25 cellular contexts compared by ENCODE assay signal in the genomic region with DNA sequence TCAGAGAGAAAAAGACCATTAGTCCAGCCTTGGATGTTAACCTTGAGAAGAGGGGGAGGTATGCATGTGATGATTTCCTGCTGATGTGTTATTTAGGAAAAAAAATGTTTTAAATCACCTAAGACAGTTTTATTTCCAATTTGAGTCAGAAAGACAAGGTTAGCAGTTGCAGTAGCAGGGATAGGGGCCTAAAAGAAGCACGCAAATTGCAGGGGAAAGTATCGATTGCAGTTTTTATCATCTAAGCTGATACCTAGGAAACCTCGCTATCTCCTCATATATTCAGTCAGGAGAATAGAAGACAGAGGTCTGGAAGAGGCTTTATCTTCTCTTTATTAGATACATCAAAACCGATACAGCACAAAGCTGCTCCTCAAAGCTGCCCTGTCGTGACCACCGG.
A peak's percentile ranks its signal among the peaks of the same experiment; 100 is the strongest.
DNase-seq lines count a peak whose midpoint lies in the region; ATAC-seq and TF ChIP-seq lines count a peak whose summit lies in the region.
"Had no signal": no experiment of that assay in that cellular context is flagged by ENCODE, and none has a peak within 500 bp of the region (broad histone marks: within the 10 kb centered on the region; RNA-seq: fewer than 3 reads in every experiment).

No MANE protein-coding gene starts in this region.

- peak overlapping the region; percentile 86 for H3K27ac Mint-ChIP-seq in activated naive CD4-positive, alpha-beta T cell treated with anti-CD3 and anti-CD28 coated beads, Interleukin-2, amount 10 ng/mL, durations not matched to agents 7 days and 5 days
- H3K27ac Mint-ChIP-seq in T-cell (peak overlapping the region; percentile 92), nephron progenitor cell (peak overlapping the region; percentile 41)
- H3K27ac Mint-ChIP-seq in activated T-helper 17 cell treated with anti-CD3 and anti-CD28 coated beads, Interleukin-2, amount 50 U/mL, for 72 hours, result peak overlapping the region; percentile 88

- no peaks in the 10 kb centered on the region for H3K27me3 Mint-ChIP-seq in activated naive CD4-positive, alpha-beta T cell treated with anti-CD3 and anti-CD28 coated beads, Interleukin-2, amount 10 ng/mL, durations not matched to agents 7 days and 5 days
- H3K27me3 Mint-ChIP-seq in T-cell (no peaks in the 10 kb centered on the region), nephron progenitor cell (ENCODE audit: low read depth, poor library complexity) (no peaks in the 10 kb centered on the region)
- H3K27me3 Mint-ChIP-seq in activated T-helper 17 cell treated with anti-CD3 and anti-CD28 coated beads, Interleukin-2, amount 50 U/mL, for 72 hours, result no peaks in the 10 kb centered on the region
- H3K27me3 Mint-ChIP-seq: naive thymus-derived CD8-positive, alpha-beta T cell had no signal

- H3K4me3 Mint-ChIP-seq in activated naive CD4-positive, alpha-beta T cell treated with anti-CD3 and anti-CD28 coated beads, Interleukin-2, amount 10 ng/mL, durations not matched to agents 7 days and 5 days, result peak overlapping the region; percentile 60
- H3K4me3 Mint-ChIP-seq in T-cell (peak overlapping the region; percentile 64 to 65 (median 64)), nephron progenitor cell (peak overlapping the region; percentile 16)
- H3K4me3 Mint-ChIP-seq in activated T-helper 17 cell treated with anti-CD3 and anti-CD28 coated beads, Interleukin-2, amount 50 U/mL, for 72 hours, result peak overlapping the region; percentile 83

- DNase-seq in activated naive CD4-positive, alpha-beta T cell treated with anti-CD3 and anti-CD28 coated beads, Interleukin-2, amount 10 ng/mL, durations not matched to agents 7 days and 5 days, result no peak
- no peak for DNase-seq in activated naive CD4-positive, alpha-beta T cell (lab: John Stamatoyannopoulos, UW)
- DNase-seq in T-cell, result no peak
- no peak for DNase-seq in nephron progenitor cell
- DNase-seq in COLO829 (ENCODE audit: low spot score), result no peak
- DNase-seq: activated CD4-positive, CD25-positive, alpha-beta regulatory T cell; activated effector memory CD4-positive, alpha-beta T cell treated with anti-CD3 and anti-CD28 coated beads, Interleukin-2, amount 50 U/mL, for 16 hours; amygdala; brain microvascular endothelial cell; DND-41; Kasumi-1; lower lobe of right lung; MV-4-11; naive thymus-derived CD8-positive, alpha-beta T cell; NCI-H1436 treated with DMSO at 0.1 percent for 48 hours; NCI-H2081 treated with DMSO at 0.1 percent for 48 hours; NCI-H2227 treated with DMSO at 0.1 percent for 48 hours; NCI-H526 treated with DMSO at 0.1 percent for 48 hours; NK-92 treated with Interleukin-12 subunit alpha and Interleukin-12 subunit beta, amount 100 ng/mL, for 24 hours; occipital lobe had no signal

- ATAC-seq in T-cell (replicated peaks in 1 of 4) (no peak), HG02588 (IDR thresholded peaks at IDR 0.05; ENCODE audit: unreplicated experiment) (no peak)
- peak; percentile 62 for ATAC-seq in activated T-helper 17 cell treated with anti-CD3 and anti-CD28 coated beads, Interleukin-2, amount 50 U/mL, for 72 hours (replicated peaks)
- ATAC-seq: gastroesophageal sphincter; HCT116; lower lobe of right lung; naive thymus-derived CD8-positive, alpha-beta T cell; sciatic nerve had no signal

- POLR2A ChIA-PET in T-cell (lab: Charles Lee), result interaction anchor here in 1 of 2 donors (0.6 kb wide), 2 partner anchors 45 to 253 kb away, joined by 4 to 9 read pairs; no protein-coding TSS in a partner anchor

- TF ChIP-seq CTCF in nephron progenitor cell (IDR thresholded peaks at IDR 0.05), result no peak

- peaks cover 78% of the 10 kb centered on the region for H3K4me1 Mint-ChIP-seq in activated naive CD4-positive, alpha-beta T cell treated with anti-CD3 and anti-CD28 coated beads, Interleukin-2, amount 10 ng/mL, durations not matched to agents 7 days and 5 days
- H3K4me1 Mint-ChIP-seq in T-cell, result peaks cover 72 to 78% (median 73%) of the 10 kb centered on the region in 3 donors
- H3K4me1 Mint-ChIP-seq in activated T-helper 17 cell treated with anti-CD3 and anti-CD28 coated beads, Interleukin-2, amount 50 U/mL, for 72 hours, result peaks cover 35% of the 10 kb centered on the region
- peaks cover 59% of the 10 kb centered on the region for H3K4me1 Mint-ChIP-seq in nephron progenitor cell

- H3K36me3 Mint-ChIP-seq in activated naive CD4-positive, alpha-beta T cell treated with anti-CD3 and anti-CD28 coated beads, Interleukin-2, amount 10 ng/mL, durations not matched to agents 7 days and 5 days, result peaks cover 3% of the 10 kb centered on the region
- H3K36me3 Mint-ChIP-seq in T-cell (peaks cover 5% of the 10 kb centered on the region), nephron progenitor cell (ENCODE audit: low read depth) (no peaks in the 10 kb centered on the region)
- H3K36me3 Mint-ChIP-seq in activated T-helper 17 cell treated with anti-CD3 and anti-CD28 coated beads, Interleukin-2, amount 50 U/mL, for 72 hours (ENCODE audit: low read depth), result no peaks in the 10 kb centered on the region
- H3K36me3 Mint-ChIP-seq: naive thymus-derived CD8-positive, alpha-beta T cell had no signal

- H3K9me3 Mint-ChIP-seq in activated naive CD4-positive, alpha-beta T cell treated with anti-CD3 and anti-CD28 coated beads, Interleukin-2, amount 10 ng/mL, durations not matched to agents 7 days and 5 days, result no peaks in the 10 kb centered on the region
- H3K9me3 Mint-ChIP-seq in T-cell, result no peaks in the 10 kb centered on the region
- H3K9me3 Mint-ChIP-seq in activated T-helper 17 cell treated with anti-CD3 and anti-CD28 coated beads, Interleukin-2, amount 50 U/mL, for 72 hours, result no peaks in the 10 kb centered on the region
- H3K9me3 Mint-ChIP-seq in nephron progenitor cell, result no peaks in the 10 kb centered on the region
- H3K9me3 Mint-ChIP-seq: naive thymus-derived CD8-positive, alpha-beta T cell had no signal

- CTCF ChIA-PET in activated naive CD4-positive, alpha-beta T cell treated with anti-CD3 and anti-CD28 coated beads, Interleukin-2, amount 10 ng/mL, durations not matched to agents 7 days and 5 days (lab: Charles Lee), result interaction anchor here (0.9 to 6.4 kb wide), 5 partner anchors 8 to 206 kb away, joined by 3 to 42 read pairs (median 6); no protein-coding TSS in a partner anchor
- CTCF ChIA-PET in T-cell (lab: Charles Lee), result interaction anchor here in 1 of 2 donors (1.1 kb wide), 1 partner anchor 427 kb away, joined by 4 read pairs; no protein-coding TSS in a partner anchor

Comparison
In these comparisons a context has a peak if more than half of its experiments do, and no peak if none do; other contexts are left out.
1. H3K27ac Mint-ChIP-seq: peak in every context shown above with its lines; median percentile 92 in T-cell; 88 in activated T-helper 17 cell treated with anti-CD3 and anti-CD28 coated beads, Interleukin-2, amount 50 U/mL, for 72 hours; 86 in activated naive CD4-positive, alpha-beta T cell treated with anti-CD3 and anti-CD28 coated beads, Interleukin-2, amount 10 ng/mL, durations not matched to agents 7 days and 5 days; 41 in nephron progenitor cell.
2. H3K4me3 Mint-ChIP-seq: peak in every context shown above with its lines; median percentile 83 in activated T-helper 17 cell treated with anti-CD3 and anti-CD28 coated beads, Interleukin-2, amount 50 U/mL, for 72 hours; 64 in T-cell; 60 in activated naive CD4-positive, alpha-beta T cell treated with anti-CD3 and anti-CD28 coated beads, Interleukin-2, amount 10 ng/mL, durations not matched to agents 7 days and 5 days; 16 in nephron progenitor cell.